ENCODE assay signal across 27 cellular contexts in the genomic region with DNA sequence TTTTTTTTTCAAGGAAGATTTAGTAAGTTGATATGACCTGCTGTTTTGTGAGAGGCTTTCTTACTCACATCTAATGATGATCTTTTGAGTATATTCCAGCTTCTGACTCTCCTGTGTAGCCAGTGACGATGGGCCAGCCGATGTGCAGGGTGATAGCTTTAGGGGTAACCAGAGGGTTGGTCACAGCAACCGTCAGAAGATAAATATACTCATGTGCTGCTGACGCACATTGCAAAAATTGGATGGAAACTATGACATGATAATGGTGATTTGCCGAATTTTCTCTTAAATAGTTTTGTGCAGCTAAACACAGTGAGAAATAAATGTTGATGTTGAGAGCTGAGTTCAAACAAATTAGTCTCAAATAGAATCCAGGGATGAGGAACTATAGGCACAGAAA. TPM values are rescaled to one million over a fixed set of nuclear protein-coding genes. Genes with fewer than 3 reads are reported as not detected.
DNase-seq lines count a peak whose midpoint lies in the region; ATAC-seq and TF ChIP-seq lines count a peak whose summit lies in the region.
"Had no signal": no experiment of that assay in that cellular context is flagged by ENCODE, and none has a peak within 500 bp of the region (broad histone marks: within the 10 kb centered on the region; RNA-seq: fewer than 3 reads in every experiment).

No MANE protein-coding gene starts in this region.

- H3K4me3 Mint-ChIP-seq in activated CD4-positive, alpha-beta T cell treated with anti-CD3 and anti-CD28 coated beads, Interleukin-2, amount 10 ng/mL, durations not matched to agents 24 days and 14 days, result no peak overlapping the region
- no peak overlapping the region for H3K4me3 Mint-ChIP-seq in activated T-helper 1 cell treated with anti-CD3 and anti-CD28 coated beads, Interleukin-12 subunit alpha, Interleukin-12 subunit beta, Interleukin-2, Interleukin-4 antibody, amounts not matched to agents 30 ng/mL and 10 ng/mL and 1 ng/mL, durations not matched to agents 14 hours and 24 hours and 36 hours
- H3K4me3 Mint-ChIP-seq: CD4-positive, alpha-beta T cell; GM23338; HFFc6 had no signal

- H3K9me3 Mint-ChIP-seq in activated CD4-positive, alpha-beta T cell treated with anti-CD3 and anti-CD28 coated beads, Interleukin-2, amount 10 ng/mL, durations not matched to agents 24 days and 14 days, result no peaks in the 10 kb centered on the region
- no peaks in the 10 kb centered on the region for H3K9me3 Mint-ChIP-seq in activated T-helper 1 cell treated with anti-CD3 and anti-CD28 coated beads, Interleukin-12 subunit alpha, Interleukin-12 subunit beta, Interleukin-2, Interleukin-4 antibody, amounts not matched to agents 30 ng/mL and 10 ng/mL and 1 ng/mL, durations not matched to agents 14 hours and 24 hours and 36 hours
- H3K9me3 Mint-ChIP-seq: CD4-positive, alpha-beta T cell; GM23338; HFFc6 had no signal

- H3K4me1 Mint-ChIP-seq in activated CD4-positive, alpha-beta T cell treated with anti-CD3 and anti-CD28 coated beads, Interleukin-2, amount 10 ng/mL, durations not matched to agents 24 days and 14 days, result peaks cover 5% of the 10 kb centered on the region
- H3K4me1 Mint-ChIP-seq in activated T-helper 1 cell treated with anti-CD3 and anti-CD28 coated beads, Interleukin-12 subunit alpha, Interleukin-12 subunit beta, Interleukin-2, Interleukin-4 antibody, amounts not matched to agents 30 ng/mL and 10 ng/mL and 1 ng/mL, durations not matched to agents 14 hours and 24 hours and 36 hours (ENCODE audit: low read depth), result peaks cover under 1% of the 10 kb centered on the region

- H3K36me3 ChIP-seq in tibial artery, result peaks cover 18 to 29% (median 19%) of the 10 kb centered on the region in 3 donors

- no peak for ATAC-seq in HG02571 (IDR thresholded peaks at IDR 0.05; ENCODE audit: unreplicated experiment)
- no peak for ATAC-seq in HG02678 (IDR thresholded peaks at IDR 0.05; ENCODE audit: unreplicated experiment)
- ATAC-seq in HG03439 (IDR thresholded peaks at IDR 0.05; ENCODE audit: unreplicated experiment), result no peak
- ATAC-seq: GM23338, Right ventricle myocardium inferior had no signal

- no peaks in the 10 kb centered on the region for H3K27me3 Mint-ChIP-seq in activated CD4-positive, alpha-beta T cell treated with anti-CD3 and anti-CD28 coated beads, Interleukin-2, amount 10 ng/mL, durations not matched to agents 24 days and 14 days
- no peaks in the 10 kb centered on the region for H3K27me3 Mint-ChIP-seq in activated T-helper 1 cell treated with anti-CD3 and anti-CD28 coated beads, Interleukin-12 subunit alpha, Interleukin-12 subunit beta, Interleukin-2, Interleukin-4 antibody, amounts not matched to agents 30 ng/mL and 10 ng/mL and 1 ng/mL, durations not matched to agents 14 hours and 24 hours and 36 hours (ENCODE audit: insufficient read depth)
- H3K27me3 Mint-ChIP-seq: CD4-positive, alpha-beta T cell had no signal

- H3K36me3 Mint-ChIP-seq in activated CD4-positive, alpha-beta T cell treated with anti-CD3 and anti-CD28 coated beads, Interleukin-2, amount 10 ng/mL, durations not matched to agents 24 days and 14 days (ENCODE audit: low read depth), result peaks cover 32% of the 10 kb centered on the region
- H3K36me3 Mint-ChIP-seq in activated T-helper 1 cell treated with anti-CD3 and anti-CD28 coated beads, Interleukin-12 subunit alpha, Interleukin-12 subunit beta, Interleukin-2, Interleukin-4 antibody, amounts not matched to agents 30 ng/mL and 10 ng/mL and 1 ng/mL, durations not matched to agents 14 hours and 24 hours and 36 hours (ENCODE audit: low read depth), result peaks cover 21% of the 10 kb centered on the region

- no peak for DNase-seq in activated CD4-positive, alpha-beta T cell treated with anti-CD3 and anti-CD28 coated beads, Interleukin-2, amount 10 ng/mL, durations not matched to agents 24 days and 14 days
- DNase-seq in activated CD4-positive, alpha-beta T cell treated with anti-CD3 and anti-CD28 coated beads for 4 hours, result no peak
- DNase-seq in NAMALWA (ENCODE audit: low spot score) (peak; percentile 51), tibial artery (no peak)
- no peak for DNase-seq in activated T-helper 1 cell treated with anti-CD3 and anti-CD28 coated beads, Interleukin-12 subunit alpha, Interleukin-12 subunit beta, Interleukin-2, Interleukin-4 antibody, amounts not matched to agents 30 ng/mL and 10 ng/mL and 1 ng/mL, durations not matched to agents 14 hours and 24 hours and 36 hours (ENCODE audit: low spot score)
- DNase-seq: ACHN; CD4-positive, alpha-beta T cell; COR-L47; DMS53; HFFc6; NCI-H1105; NCI-H1436 treated with DMSO at 0.1 percent for 48 hours; NCI-H1930; NCI-H2107; NCI-H446; NCI-H524 treated with DMSO at 0.1 percent for 48 hours; NCI-H774; PC-9 had no signal

- no peak for TF ChIP-seq CTCF in tibial artery (IDR thresholded peaks at IDR 0.05)

- no peaks in the 10 kb centered on the region for H3K9me3 ChIP-seq in tibial artery
- H3K9me3 ChIP-seq: HAP-1, SJSA1 had no signal

- no peaks in the 10 kb centered on the region for H3K27me3 ChIP-seq in tibial artery
- H3K27me3 ChIP-seq: SJSA1 had no signal

- intact Hi-C loops in activated CD4-positive, alpha-beta T cell treated with anti-CD3 and anti-CD28 coated beads, Interleukin-2, amount 10 ng/mL, durations not matched to agents 24 days and 14 days (cut with micrococcal nuclease), result no loop called here
- intact Hi-C loops in activated T-helper 1 cell treated with anti-CD3 and anti-CD28 coated beads, Interleukin-12 subunit alpha, Interleukin-12 subunit beta, Interleukin-2, Interleukin-4 antibody, amounts not matched to agents 30 ng/mL and 10 ng/mL and 1 ng/mL, durations not matched to agents 14 hours and 24 hours and 36 hours (cut with micrococcal nuclease), result loop anchor here (2.0 kb wide), 1 partner anchor 13 kb away; no protein-coding TSS in a partner anchor
- intact Hi-C loops in tibial artery (cut with DNase I; ENCODE audit: low total_unique reads), result no loop called here

- H3K27ac Mint-ChIP-seq in activated CD4-positive, alpha-beta T cell treated with anti-CD3 and anti-CD28 coated beads, Interleukin-2, amount 10 ng/mL, durations not matched to agents 24 days and 14 days, result peak overlapping the region; percentile 21
- peak overlapping the region; percentile 14 for H3K27ac Mint-ChIP-seq in activated T-helper 1 cell treated with anti-CD3 and anti-CD28 coated beads, Interleukin-12 subunit alpha, Interleukin-12 subunit beta, Interleukin-2, Interleukin-4 antibody, amounts not matched to agents 30 ng/mL and 10 ng/mL and 1 ng/mL, durations not matched to agents 14 hours and 24 hours and 36 hours
- H3K27ac Mint-ChIP-seq: CD4-positive, alpha-beta T cell; GM23338; HFFc6 had no signal

- no peaks in the 10 kb centered on the region for H3K4me1 ChIP-seq in tibial artery
- H3K4me1 ChIP-seq: HAP-1, SJSA1 had no signal

- no peak overlapping the region for H3K27ac ChIP-seq in tibial artery
- H3K27ac ChIP-seq: 22Rv1, HL-60, PC-9, SJSA1 had no signal

- H3K4me3 ChIP-seq in tibial artery, result no peak overlapping the region
- H3K4me3 ChIP-seq: GM23338, HAP-1, PC-9, SJSA1 had no signal

RNA-seq across cellular contexts. Expression of gene R3HCC1L, which starts 29.5 kb away (rescaled TPM):
- total RNA-seq in activated CD4-positive, alpha-beta T cell treated with anti-CD3 and anti-CD28 coated beads, Interleukin-2, amount 10 ng/mL, durations not matched to agents 24 days and 14 days, result 17.6 and 19.3 TPM in 2 replicates
- 20.0 and 20.1 TPM in 2 replicates for total RNA-seq in activated T-helper 1 cell treated with anti-CD3 and anti-CD28 coated beads, Interleukin-12 subunit alpha, Interleukin-12 subunit beta, Interleukin-2, Interleukin-4 antibody, amounts not matched to agents 30 ng/mL and 10 ng/mL and 1 ng/mL, durations not matched to agents 14 hours and 24 hours and 36 hours
